19 cellular contexts compared by ENCODE assay signal in the genomic region with DNA sequence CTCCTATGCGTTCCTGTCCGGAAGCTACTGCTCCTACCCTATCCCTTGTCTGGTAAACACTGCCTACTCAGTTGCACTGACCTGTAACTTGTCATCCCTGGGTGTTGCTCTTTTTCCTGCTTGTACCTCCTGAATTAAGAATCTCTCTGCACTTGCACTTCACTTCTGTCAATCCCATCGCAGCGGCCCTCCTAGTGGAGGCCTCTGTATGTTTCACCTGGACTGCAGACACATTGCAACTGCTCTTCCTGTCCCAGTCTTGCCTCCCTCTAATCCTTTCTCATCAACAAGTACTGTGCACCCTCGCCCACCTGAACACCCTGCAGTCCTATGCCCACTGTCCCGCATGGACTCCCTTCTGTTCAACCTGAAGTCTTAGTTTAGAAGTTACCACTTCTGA. TPM values are rescaled to one million over a fixed set of nuclear protein-coding genes. Genes with fewer than 3 reads are reported as not detected.
DNase-seq lines count a peak whose midpoint lies in the region; ATAC-seq and TF ChIP-seq lines count a peak whose summit lies in the region.
"Had no signal": no experiment of that assay in that cellular context is flagged by ENCODE, and none has a peak within 500 bp of the region (broad histone marks: within the 10 kb centered on the region; RNA-seq: fewer than 3 reads in every experiment).

No MANE protein-coding gene starts in this region.

- no peaks in the 10 kb centered on the region for H3K4me1 ChIP-seq in hepatocyte (ENCODE audit: insufficient read depth)
- H3K4me1 ChIP-seq in neural progenitor cell, result no peaks in the 10 kb centered on the region

- H3K4me3 ChIP-seq in hepatocyte (no peak overlapping the region), neural progenitor cell (no peak overlapping the region)
- H3K4me3 ChIP-seq: GM23248 had no signal

- intact Hi-C loops in activated T-helper 2 cell treated with anti-CD3 and anti-CD28 coated beads, Interferon-gamma antibody, Interleukin-2, Interleukin-4, amounts not matched to agents 10 μg/mL and 5 μg/mL and 100 μg/mL, durations not matched to agents 14 hours and 24 hours and 36 hours (cut with micrococcal nuclease), result no loop called here

- peaks cover 1% of the 10 kb centered on the region for H3K79me2 ChIP-seq in hepatocyte
- no peaks in the 10 kb centered on the region for H3K79me2 ChIP-seq in neural progenitor cell (ENCODE audit: low read depth)

- no peak overlapping the region for H3K9ac ChIP-seq in neural progenitor cell
- H3K9ac ChIP-seq: GM23248 had no signal

- WGBS in hepatocyte (ENCODE audit: low lambda C conversion rate, missing lambda C conversion rate), result 95% methylated on average over 6 of the region's 6 CpGs

- H2AFZ ChIP-seq in hepatocyte (no peak overlapping the region), neural progenitor cell (replicated peaks) (no peak overlapping the region)
- H2AFZ ChIP-seq: GM23248 had no signal

- no peaks in the 10 kb centered on the region for H3F3A ChIP-seq in neural progenitor cell (ENCODE audit: low read depth)

- H3K27ac Mint-ChIP-seq in activated T-cell treated with anti-CD3 and anti-CD28 coated beads, Interleukin-2, amount 50 U/mL, for 24 hours, result peak overlapping the region; percentile 1
- H3K27ac Mint-ChIP-seq in stimulated activated naive CD8-positive, alpha-beta T cell treated with anti-CD3 and anti-CD28 coated beads, Interleukin-15, Interleukin-2, amounts not matched to agents 100 ng/mL and 50 ng/mL, for 24 hours, result peak overlapping the region; percentile 14
- H3K27ac Mint-ChIP-seq in activated T-helper 2 cell treated with anti-CD3 and anti-CD28 coated beads, Interferon-gamma antibody, Interleukin-2, Interleukin-4, amounts not matched to agents 10 μg/mL and 5 μg/mL and 100 μg/mL, durations not matched to agents 14 hours and 24 hours and 36 hours, result peak overlapping the region; percentile 66
- no peak overlapping the region for H3K27ac Mint-ChIP-seq in neural progenitor cell

- H3K4me1 Mint-ChIP-seq in activated T-cell treated with anti-CD3 and anti-CD28 coated beads, Interleukin-2, amount 50 U/mL, for 24 hours (ENCODE audit: low read depth), result peaks cover 40% of the 10 kb centered on the region
- peaks cover 42% of the 10 kb centered on the region for H3K4me1 Mint-ChIP-seq in stimulated activated naive CD8-positive, alpha-beta T cell treated with anti-CD3 and anti-CD28 coated beads, Interleukin-15, Interleukin-2, amounts not matched to agents 100 ng/mL and 50 ng/mL, for 24 hours (ENCODE audit: low read depth)
- peaks cover 39% of the 10 kb centered on the region for H3K4me1 Mint-ChIP-seq in activated T-helper 2 cell treated with anti-CD3 and anti-CD28 coated beads, Interferon-gamma antibody, Interleukin-2, Interleukin-4, amounts not matched to agents 10 μg/mL and 5 μg/mL and 100 μg/mL, durations not matched to agents 14 hours and 24 hours and 36 hours (ENCODE audit: low read depth)
- H3K4me1 Mint-ChIP-seq in neural progenitor cell, result no peaks in the 10 kb centered on the region

- ATAC-seq in stimulated activated naive CD8-positive, alpha-beta T cell treated with anti-CD3 and anti-CD28 coated beads, Interleukin-15, Interleukin-2, amounts not matched to agents 100 U/mL and 50 U/mL, for 24 hours, result no peak
- ATAC-seq in activated CD4-positive, CD25-positive, alpha-beta regulatory T cell treated with anti-CD3 and anti-CD28 coated beads, Interleukin-2, amount 50 U/mL, for 24 hours, result no peak
- ATAC-seq: HCT116 had no signal

- H3K9me3 ChIP-seq in hepatocyte (ENCODE audit: low read depth) (no peaks in the 10 kb centered on the region), neural progenitor cell (ENCODE audit: low read depth) (no peaks in the 10 kb centered on the region)

- H3K27ac ChIP-seq in hepatocyte (no peak overlapping the region), neural progenitor cell (no peak overlapping the region)
- H3K27ac ChIP-seq: C4-2B, GM23248 had no signal

- no peak for DNase-seq in activated T-cell treated with anti-CD3 and anti-CD28 coated beads, Interleukin-2, amount 50 U/mL, for 24 hours
- no peak for DNase-seq in activated T-cell treated with anti-CD3 and anti-CD28 coated beads for 4 hours
- no peak for DNase-seq in stimulated activated naive CD8-positive, alpha-beta T cell treated with anti-CD3 and anti-CD28 coated beads, Interleukin-15, Interleukin-2, amounts not matched to agents 100 U/mL and 50 U/mL, for 24 hours
- no peak for DNase-seq in activated T-helper 2 cell treated with anti-CD3 and anti-CD28 coated beads, Interferon-gamma antibody, Interleukin-2, Interleukin-4, amounts not matched to agents 10 μg/mL and 5 μg/mL and 100 μg/mL, durations not matched to agents 14 hours and 24 hours and 36 hours (ENCODE audit: low spot score)
- DNase-seq in hepatocyte (ENCODE audit: low spot score), result no peak
- DNase-seq in neural progenitor cell (ENCODE audit: low spot score), result no peak
- DNase-seq: COR-L47, GF-D8, GM23248, KG1, NCI-H1048, NCI-H1436 treated with DMSO at 0.1 percent for 48 hours, NCI-H2081, NCI-H748 treated with DMSO at 0.1 percent for 48 hours, OCI-M1 had no signal

- no peaks in the 10 kb centered on the region for H3K36me3 ChIP-seq in hepatocyte (replicated peaks; ENCODE audit: insufficient read depth, low read depth)
- H3K36me3 ChIP-seq in neural progenitor cell, result no peaks in the 10 kb centered on the region

- H3K27me3 Mint-ChIP-seq in activated T-cell treated with anti-CD3 and anti-CD28 coated beads, Interleukin-2, amount 50 U/mL, for 24 hours, result no peaks in the 10 kb centered on the region
- H3K27me3 Mint-ChIP-seq in stimulated activated naive CD8-positive, alpha-beta T cell treated with anti-CD3 and anti-CD28 coated beads, Interleukin-15, Interleukin-2, amounts not matched to agents 100 ng/mL and 50 ng/mL, for 24 hours, result no peaks in the 10 kb centered on the region
- H3K27me3 Mint-ChIP-seq in activated T-helper 2 cell treated with anti-CD3 and anti-CD28 coated beads, Interferon-gamma antibody, Interleukin-2, Interleukin-4, amounts not matched to agents 10 μg/mL and 5 μg/mL and 100 μg/mL, durations not matched to agents 14 hours and 24 hours and 36 hours (ENCODE audit: low read depth), result no peaks in the 10 kb centered on the region
- no peaks in the 10 kb centered on the region for H3K27me3 Mint-ChIP-seq in neural progenitor cell (ENCODE audit: insufficient read depth, low read depth)

- H3K4me2 ChIP-seq in hepatocyte, result no peak overlapping the region
- H3K4me2 ChIP-seq in neural progenitor cell, result no peak overlapping the region

- H4K20me1 ChIP-seq in hepatocyte (ENCODE audit: insufficient read depth, poor library complexity, severe bottlenecking), result no peaks in the 10 kb centered on the region
- no peaks in the 10 kb centered on the region for H4K20me1 ChIP-seq in neural progenitor cell (ENCODE audit: low read depth)

- H3K9me2 ChIP-seq in hepatocyte (replicated peaks; ENCODE audit: insufficient read depth), result no peaks in the 10 kb centered on the region

- H3K4me3 Mint-ChIP-seq in activated T-cell treated with anti-CD3 and anti-CD28 coated beads, Interleukin-2, amount 50 U/mL, for 24 hours, result no peak overlapping the region
- H3K4me3 Mint-ChIP-seq in stimulated activated naive CD8-positive, alpha-beta T cell treated with anti-CD3 and anti-CD28 coated beads, Interleukin-15, Interleukin-2, amounts not matched to agents 100 ng/mL and 50 ng/mL, for 24 hours, result no peak overlapping the region
- H3K4me3 Mint-ChIP-seq in activated T-helper 2 cell treated with anti-CD3 and anti-CD28 coated beads, Interferon-gamma antibody, Interleukin-2, Interleukin-4, amounts not matched to agents 10 μg/mL and 5 μg/mL and 100 μg/mL, durations not matched to agents 14 hours and 24 hours and 36 hours (ENCODE audit: low read depth), result no peak overlapping the region
- H3K4me3 Mint-ChIP-seq in neural progenitor cell, result no peak overlapping the region

- H3K9me3 Mint-ChIP-seq in activated T-cell treated with anti-CD3 and anti-CD28 coated beads, Interleukin-2, amount 50 U/mL, for 24 hours, result no peaks in the 10 kb centered on the region
- H3K9me3 Mint-ChIP-seq in stimulated activated naive CD8-positive, alpha-beta T cell treated with anti-CD3 and anti-CD28 coated beads, Interleukin-15, Interleukin-2, amounts not matched to agents 100 ng/mL and 50 ng/mL, for 24 hours, result no peaks in the 10 kb centered on the region
- H3K9me3 Mint-ChIP-seq in activated T-helper 2 cell treated with anti-CD3 and anti-CD28 coated beads, Interferon-gamma antibody, Interleukin-2, Interleukin-4, amounts not matched to agents 10 μg/mL and 5 μg/mL and 100 μg/mL, durations not matched to agents 14 hours and 24 hours and 36 hours, result no peaks in the 10 kb centered on the region
- H3K9me3 Mint-ChIP-seq in neural progenitor cell, result peaks cover 3% of the 10 kb centered on the region

- H3K36me3 Mint-ChIP-seq in activated T-cell treated with anti-CD3 and anti-CD28 coated beads, Interleukin-2, amount 50 U/mL, for 24 hours (ENCODE audit: low read depth), result peaks cover 38% of the 10 kb centered on the region
- peaks cover 31% of the 10 kb centered on the region for H3K36me3 Mint-ChIP-seq in stimulated activated naive CD8-positive, alpha-beta T cell treated with anti-CD3 and anti-CD28 coated beads, Interleukin-15, Interleukin-2, amounts not matched to agents 100 ng/mL and 50 ng/mL, for 24 hours (ENCODE audit: low read depth)
- H3K36me3 Mint-ChIP-seq in activated T-helper 2 cell treated with anti-CD3 and anti-CD28 coated beads, Interferon-gamma antibody, Interleukin-2, Interleukin-4, amounts not matched to agents 10 μg/mL and 5 μg/mL and 100 μg/mL, durations not matched to agents 14 hours and 24 hours and 36 hours (ENCODE audit: low read depth), result peaks cover 39% of the 10 kb centered on the region
- peaks cover 8% of the 10 kb centered on the region for H3K36me3 Mint-ChIP-seq in neural progenitor cell

- H3K27me3 ChIP-seq in hepatocyte, result no peaks in the 10 kb centered on the region
- H3K27me3 ChIP-seq in neural progenitor cell, result no peaks in the 10 kb centered on the region

- TF ChIP-seq CTCF in hepatocyte (IDR thresholded peaks at IDR 0.05; ENCODE audit: poor library complexity), result no peak
- TF ChIP-seq CTCF in neural progenitor cell (IDR thresholded peaks at IDR 0.05), result no peak

RNA-seq across cellular contexts. Expression of gene GK, which starts 8.0 kb away (rescaled TPM):
- 103 and 105 TPM in 2 replicates for total RNA-seq in activated T-helper 2 cell treated with anti-CD3 and anti-CD28 coated beads, Interferon-gamma antibody, Interleukin-2, Interleukin-4, amounts not matched to agents 10 μg/mL and 5 μg/mL and 100 μg/mL, durations not matched to agents 14 hours and 24 hours and 36 hours
- 29.9 and 30.3 TPM in 2 replicates for total RNA-seq in hepatocyte
- 14.4 and 18.5 TPM in 2 replicates for polyA plus RNA-seq in hepatocyte
- 2.8 and 4.4 TPM in 2 replicates for total RNA-seq in neural progenitor cell (ENCODE audit: low replicate concordance)
